ENCODE assay signal across 27 cellular contexts in the genomic region with DNA sequence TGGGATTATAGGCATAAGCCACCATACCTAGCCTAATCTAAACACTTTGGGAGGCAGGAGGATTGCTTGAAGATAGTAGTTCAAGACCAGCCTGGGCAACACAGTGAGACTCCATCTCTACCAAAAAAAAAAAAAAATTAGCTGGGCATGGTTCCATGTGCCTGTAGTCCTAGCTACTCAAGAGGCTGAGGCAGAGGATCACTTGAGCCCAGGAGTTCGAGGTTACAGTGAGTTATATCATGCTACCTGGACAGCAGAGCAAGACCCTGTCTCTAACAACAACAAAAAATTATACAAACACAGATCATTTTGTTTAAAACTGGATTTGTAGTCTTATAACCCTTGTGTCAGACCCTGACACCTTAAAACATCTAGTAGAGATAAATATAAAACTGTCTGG. TPM values are rescaled to one million over a fixed set of nuclear protein-coding genes. Genes with fewer than 3 reads are reported as not detected.
DNase-seq lines count a peak whose midpoint lies in the region; ATAC-seq, FAIRE-seq and TF ChIP-seq lines count a peak whose summit lies in the region.
"Had no signal": no experiment of that assay in that cellular context is flagged by ENCODE, and none has a peak within 500 bp of the region (broad histone marks: within the 10 kb centered on the region; RNA-seq: fewer than 3 reads in every experiment).

No MANE protein-coding gene starts in this region.

- DNase-seq in activated CD4-positive, alpha-beta T cell treated with anti-CD3 and anti-CD28 coated beads for 36 hours, result no peak
- no peak for DNase-seq in activated CD4-positive, alpha-beta T cell treated with anti-CD3 and anti-CD28 coated beads, Interleukin-2, amount 50 U/mL, for 1 hour
- DNase-seq in K562 (ENCODE audit: extremely low read depth in 1 of 4, low spot score in 3 of 4) (no peak), NCI-H1105 (lab: John Stamatoyannopoulos, UW) (no peak)
- DNase-seq: ACHN, DMS53, H9, HFFc6, IMR-90, NCI-H1048, NCI-H1417 treated with DMSO at 0.1 percent for 48 hours, NCI-H1694 treated with DMSO at 0.1 percent for 48 hours, NCI-H2081, NCI-H226, NCI-H510A, NCI-H69, SIG-M5 had no signal

- no peak for FAIRE-seq in K562 (lab: Jason Lieb, UNC)
- FAIRE-seq: D721Med, G401.6 had no signal

- ATAC-seq in activated CD4-positive, alpha-beta T cell treated with anti-CD3 and anti-CD28 coated beads for 36 hours, result no peak
- ATAC-seq in K562 (no peak), HG02623 (IDR thresholded peaks at IDR 0.05; ENCODE audit: unreplicated experiment) (no peak)
- ATAC-seq: GM23338, Panc1 had no signal

- H3K9ac ChIP-seq in K562 (ENCODE audit: insufficient read depth in 1 of 2, low read depth in 2 of 2, low read length in 2 of 2), result no peak overlapping the region

- peak overlapping the region; percentile 51 for H3K27ac Mint-ChIP-seq in activated CD4-positive, alpha-beta T cell treated with anti-CD3 and anti-CD28 coated beads for 36 hours
- H3K27ac Mint-ChIP-seq: GM23338, H9, HFFc6 had no signal

- peaks cover 5% of the 10 kb centered on the region for H3K36me3 Mint-ChIP-seq in activated CD4-positive, alpha-beta T cell treated with anti-CD3 and anti-CD28 coated beads for 36 hours (ENCODE audit: low read depth)

- no peak overlapping the region for H3K4me2 ChIP-seq in K562 (ENCODE audit: insufficient read depth, low read length)
- H3K4me2 ChIP-seq: GM23338 had no signal

- in situ Hi-C loops in K562 (cut with MboI), result no loop called here

- H3K4me1 Mint-ChIP-seq in activated CD4-positive, alpha-beta T cell treated with anti-CD3 and anti-CD28 coated beads for 36 hours, result peaks cover 35% of the 10 kb centered on the region

- no peaks in the 10 kb centered on the region for H3K4me1 ChIP-seq in HEK293 (ENCODE audit: control insufficient read depth, insufficient read depth, low read length)
- H3K4me1 ChIP-seq in K562 (replicated peaks in 1 of 2; ENCODE audit: control insufficient read depth in 2 of 2, insufficient read depth in 2 of 2, low read length in 2 of 2), result peaks cover 0 to 3% of the 10 kb centered on the region in 2 experiments; a peak in 2 of 5 replicates

- H3K36me3 ChIP-seq in HEK293 (ENCODE audit: control insufficient read depth in 2 of 2, insufficient read depth in 1 of 2, low read length in 2 of 2) (no peaks in the 10 kb centered on the region), K562 (ENCODE audit: control insufficient read depth, insufficient read depth, low read length) (no peaks in the 10 kb centered on the region)

- no peaks in the 10 kb centered on the region for H3K9me3 Mint-ChIP-seq in activated CD4-positive, alpha-beta T cell treated with anti-CD3 and anti-CD28 coated beads for 36 hours (ENCODE audit: low read depth)
- H3K9me3 Mint-ChIP-seq: HFFc6 had no signal

- TF ChIP-seq CTCF in HEK293 (tag by site-specific recombination; IDR thresholded peaks at IDR 0.05) (no peak), K562 (IDR thresholded peaks at IDR 0.05 in 2 of 3, conservative IDR thresholded peaks at IDR 0.05 in 1 of 3; ENCODE audit: insufficient read depth in 2 of 3, low read depth in 1 of 3, low read length in 3 of 3) (no peak)

- intact Hi-C loops in activated CD4-positive, alpha-beta T cell treated with anti-CD3 and anti-CD28 coated beads for 36 hours (cut with DNase I, micrococcal nuclease), result no loop called here
- intact Hi-C loops in K562 (cut with micrococcal nuclease), result no loop called here

- no peaks in the 10 kb centered on the region for H3K9me1 ChIP-seq in K562 (ENCODE audit: control insufficient read depth, insufficient read depth, low read length)

- POLR2A ChIA-PET in activated CD4-positive, alpha-beta T cell treated with anti-CD3 and anti-CD28 coated beads for 36 hours (lab: Charles Lee), result interaction anchor here (0.6 to 0.9 kb wide), 3 partner anchors 32 to 270 kb away, joined by 4 to 6 read pairs (median 4); partner anchors contain the start of genes C16orf92 and KIF22
- POLR2A ChIA-PET in HEK293 (lab: Yijun Ruan, JAX), result interaction anchor here (0.7 to 1.7 kb wide), 2 partner anchors 36 to 268 kb away, joined by 6 read pairs; partner anchors contain the start of gene KIF22
- POLR2A ChIA-PET in K562 (lab: Yijun Ruan, JAX), result no interaction called here

- no peak overlapping the region for H2AFZ ChIP-seq in K562 (ENCODE audit: low read depth, low read length)
- H2AFZ ChIP-seq: GM23338 had no signal

- no peak for TF ChIP-seq EP300 in K562 (IDR thresholded peaks at IDR 0.05; ENCODE audit: low read length)

- no peaks in the 10 kb centered on the region for H3K27me3 Mint-ChIP-seq in activated CD4-positive, alpha-beta T cell treated with anti-CD3 and anti-CD28 coated beads for 36 hours

- no peak overlapping the region for H3K4me3 Mint-ChIP-seq in activated CD4-positive, alpha-beta T cell treated with anti-CD3 and anti-CD28 coated beads for 36 hours
- H3K4me3 Mint-ChIP-seq: GM23338, H9, HFFc6 had no signal

- H3K4me3 ChIP-seq in HEK293 (ENCODE audit: low read depth, low read length) (no peak overlapping the region), K562 (no peak overlapping the region)
- H3K4me3 ChIP-seq: GM23338, SK-N-MC had no signal

- BruUV-seq in K562 (replicated peaks; lab: Mats Ljungman, UMichigan), result no TSS peak

- no peak for TF ChIP-seq RAD21 in K562 (CRISPR knock-in tag; conservative IDR thresholded peaks at IDR 0.05 in 1 of 2, IDR thresholded peaks at IDR 0.05 in 1 of 2)

- H3K9me3 ChIP-seq in HEK293 (ENCODE audit: control insufficient read depth, insufficient read depth, low read depth, low read length), result no peaks in the 10 kb centered on the region
- H3K9me3 ChIP-seq in K562 (replicated peaks; ENCODE audit: control insufficient read depth, insufficient read depth, low read depth, low read length), result 0 out of 2 replicates have a peak, but pooled peaks cover 2% of the 10 kb centered on the region

- 0% methylated on average over 1 of the region's 1 CpG for WGBS in K562 (ENCODE audit: insufficient coverage, low coverage, missing lambda C conversion rate)

- H4K20me1 ChIP-seq in K562 (replicated peaks; ENCODE audit: control insufficient read depth, insufficient read depth, low read length), result no peaks in the 10 kb centered on the region

- no peaks in the 10 kb centered on the region for H3K79me2 ChIP-seq in K562 (ENCODE audit: control insufficient read depth, insufficient read depth, low read length)

- no peak overlapping the region for H3K27ac ChIP-seq in HEK293 (ENCODE audit: extremely low read depth, low read depth, low read length)
- H3K27ac ChIP-seq in K562 (ENCODE audit: extremely low read depth, low read depth, low read length), result no peak overlapping the region
- H3K27ac ChIP-seq: 22Rv1, SK-N-MC had no signal

- CTCF ChIA-PET in activated CD4-positive, alpha-beta T cell treated with anti-CD3 and anti-CD28 coated beads for 36 hours (lab: Charles Lee), result interaction anchor here (1.4 to 2.9 kb wide), 5 partner anchors 15 to 95 kb away, joined by 4 to 16 read pairs (median 5); no protein-coding TSS in a partner anchor
- CTCF ChIA-PET in HEK293 (lab: Yijun Ruan, JAX) (interaction anchor here (1.0 to 1.7 kb wide), 2 partner anchors 11 to 24 kb away, joined by 3 to 9 read pairs; no protein-coding TSS in a partner anchor), K562 (lab: Yijun Ruan, JAX; ENCODE audit: low intra/inter-chr PET ratio) (no interaction called here)

- H3K27me3 ChIP-seq in K562 (ENCODE audit: control insufficient read depth in 2 of 2, insufficient read depth in 2 of 2, low read length in 2 of 2), result no peaks in the 10 kb centered on the region

- TF ChIP-seq POLR2A in K562 (conservative IDR thresholded peaks at IDR 0.05), result no peak

RNA-seq across cellular contexts. Expression of gene C16orf54, which starts 7.7 kb away (rescaled TPM):
- total RNA-seq in activated CD4-positive, alpha-beta T cell treated with anti-CD3 and anti-CD28 coated beads for 36 hours, result 10 to 100 TPM; 21.3 to 22.0 TPM
- total RNA-seq in K562 (2011; cell fraction: chromatin; rRNA removed; ENCODE audit: low replicate concordance), result not detected in 2 replicates
- total RNA-seq in K562 (2011; cell fraction: nucleolus; rRNA removed), result not detected in 2 replicates
- total RNA-seq in K562 (2011; cell fraction: nucleoplasm; rRNA removed), result not detected in 2 replicates
- total RNA-seq in K562 (2014; rRNA removed) (not detected in 2 replicates), K562 (2014; rRNA removed; fragmentation: Illumina TruSeq; extraction: Trizol) (not detected in 2 replicates), K562 (2015; rRNA removed; fragmentation: Illumina TruSeq; extraction: Trizol) (not detected in 2 replicates), K562 (2021) (0.09 TPM in 1 of 2 replicates, not detected in the other)
- polyA plus RNA-seq in K562 (2011; rRNA removed) (not detected in 2 replicates), K562 (2014; fragmentation: Illumina TruSeq; extraction: Trizol) (not detected in 2 replicates), K562 (2014; fragmentation: Nextera tagmentation; extraction: Ambion mirVana) (not detected), K562 (2014; rRNA removed) (not detected in 2 replicates)
- polyA plus RNA-seq in K562 (2011; cell fraction: cytosol; rRNA removed), result not detected in 2 replicates
- not detected in 2 replicates for polyA plus RNA-seq in K562 (2011; cell fraction: nucleus; rRNA removed)
- not detected in 2 replicates for polyA plus RNA-seq in K562 (2012)
- polyA minus RNA-seq in K562 (2011; rRNA and poly(A)+ RNA removed), result not detected in 2 replicates
- not detected in 2 replicates for polyA minus RNA-seq in K562 (2011; cell fraction: cytosol; rRNA and poly(A)+ RNA removed)
- polyA minus RNA-seq in K562 (2011; cell fraction: nucleus; rRNA and poly(A)+ RNA removed), result not detected in 2 replicates
- total RNA-seq: GM23338, H9, HFFc6, IMR-90 had no signal
- polyA plus RNA-seq: BJ, IMR-90 had no signal

RNA-seq across cellular contexts. Expression of gene ZG16, which starts 24.5 kb away (rescaled TPM):
- total RNA-seq in activated CD4-positive, alpha-beta T cell treated with anti-CD3 and anti-CD28 coated beads for 36 hours, result not detected
- total RNA-seq in K562 (2011; cell fraction: chromatin; rRNA removed; ENCODE audit: low replicate concordance), result not detected in 2 replicates
- not detected in 2 replicates for total RNA-seq in K562 (2011; cell fraction: nucleolus; rRNA removed)
- not detected in 2 replicates for total RNA-seq in K562 (2011; cell fraction: nucleoplasm; rRNA removed)
- total RNA-seq in K562 (2014; rRNA removed) (not detected in 2 replicates), K562 (2014; rRNA removed; fragmentation: Illumina TruSeq; extraction: Trizol) (not detected in 2 replicates), K562 (2015; rRNA removed; fragmentation: Illumina TruSeq; extraction: Trizol) (not detected in 2 replicates), K562 (2021) (0.04 TPM in 1 of 2 replicates, not detected in the other)
- polyA plus RNA-seq in K562 (2011; rRNA removed) (not detected in 2 replicates), K562 (2014; fragmentation: Illumina TruSeq; extraction: Trizol) (not detected in 2 replicates), K562 (2014; fragmentation: Nextera tagmentation; extraction: Ambion mirVana) (not detected), K562 (2014; rRNA removed) (not detected in 2 replicates)
- polyA plus RNA-seq in K562 (2011; cell fraction: cytosol; rRNA removed), result not detected in 2 replicates
- not detected in 2 replicates for polyA plus RNA-seq in K562 (2011; cell fraction: nucleus; rRNA removed)
- polyA plus RNA-seq in K562 (2012), result not detected in 2 replicates
- not detected in 2 replicates for polyA minus RNA-seq in K562 (2011; rRNA and poly(A)+ RNA removed)
- polyA minus RNA-seq in K562 (2011; cell fraction: cytosol; rRNA and poly(A)+ RNA removed), result not detected in 2 replicates
- polyA minus RNA-seq in K562 (2011; cell fraction: nucleus; rRNA and poly(A)+ RNA removed), result not detected in 2 replicates
- total RNA-seq: GM23338, H9, HFFc6, IMR-90, OCI-LY7 had no signal
- polyA plus RNA-seq: BJ, GM23338, IMR-90 had no signal

RNA-seq across cellular contexts. Expression of gene KIF22, which starts 37.0 kb away (rescaled TPM):
- total RNA-seq in activated CD4-positive, alpha-beta T cell treated with anti-CD3 and anti-CD28 coated beads for 36 hours, result 100 to 1,000 TPM; 153 to 168 TPM
- 212 and 457 TPM in 2 replicates for total RNA-seq in K562 (2011; cell fraction: chromatin; rRNA removed; ENCODE audit: low replicate concordance)
- total RNA-seq in K562 (2011; cell fraction: nucleolus; rRNA removed), result 330 and 338 TPM in 2 replicates
- 225 and 251 TPM in 2 replicates for total RNA-seq in K562 (2011; cell fraction: nucleoplasm; rRNA removed)
- 131 and 146 TPM in 2 replicates for total RNA-seq in K562 (2014; rRNA removed)
- 84.2 and 106 TPM in 2 replicates for total RNA-seq in K562 (2014; rRNA removed; fragmentation: Illumina TruSeq; extraction: Trizol)
- 115 and 117 TPM in 2 replicates for total RNA-seq in K562 (2015; rRNA removed; fragmentation: Illumina TruSeq; extraction: Trizol)
- total RNA-seq in K562 (2021), result 146 and 156 TPM in 2 replicates
- 232 and 251 TPM in 2 replicates for polyA plus RNA-seq in K562 (2011; rRNA removed)
- polyA plus RNA-seq in K562 (2011; cell fraction: cytosol; rRNA removed), result 202 and 227 TPM in 2 replicates
- polyA plus RNA-seq in K562 (2011; cell fraction: nucleus; rRNA removed), result 549 and 656 TPM in 2 replicates
- polyA plus RNA-seq in K562 (2012), result 111 and 163 TPM in 2 replicates
- polyA plus RNA-seq in K562 (2014; fragmentation: Illumina TruSeq; extraction: Trizol), result 144 and 171 TPM in 2 replicates
- polyA plus RNA-seq in K562 (2014; fragmentation: Nextera tagmentation; extraction: Ambion mirVana), result 10 to 100 TPM in 1 of 2 experiments, 1 to 10 TPM in 1; 8.7 to 18.2 TPM
- 180 and 185 TPM in 2 replicates for polyA plus RNA-seq in K562 (2014; rRNA removed)
- 154 and 186 TPM in 2 replicates for polyA minus RNA-seq in K562 (2011; rRNA and poly(A)+ RNA removed)
- polyA minus RNA-seq in K562 (2011; cell fraction: cytosol; rRNA and poly(A)+ RNA removed), result 92.9 and 122 TPM in 2 replicates
- polyA minus RNA-seq in K562 (2011; cell fraction: nucleus; rRNA and poly(A)+ RNA removed), result 267 and 269 TPM in 2 replicates

RNA-seq across cellular contexts. Expression of gene MAZ, which starts 52.8 kb away (rescaled TPM):
- total RNA-seq in activated CD4-positive, alpha-beta T cell treated with anti-CD3 and anti-CD28 coated beads for 36 hours, result 100 to 1,000 TPM; 306 to 387 TPM
- total RNA-seq in K562 (2011; cell fraction: chromatin; rRNA removed; ENCODE audit: low replicate concordance), result 95.3 and 227 TPM in 2 replicates
- total RNA-seq in K562 (2011; cell fraction: nucleolus; rRNA removed), result 242 and 255 TPM in 2 replicates
- 165 and 167 TPM in 2 replicates for total RNA-seq in K562 (2011; cell fraction: nucleoplasm; rRNA removed)
- 414 and 504 TPM in 2 replicates for total RNA-seq in K562 (2014; rRNA removed)
- 196 and 250 TPM in 2 replicates for total RNA-seq in K562 (2014; rRNA removed; fragmentation: Illumina TruSeq; extraction: Trizol)
- 378 and 386 TPM in 2 replicates for total RNA-seq in K562 (2015; rRNA removed; fragmentation: Illumina TruSeq; extraction: Trizol)
- total RNA-seq in K562 (2021), result 518 and 532 TPM in 2 replicates
- 216 and 275 TPM in 2 replicates for polyA plus RNA-seq in K562 (2011; rRNA removed)
- polyA plus RNA-seq in K562 (2011; cell fraction: cytosol; rRNA removed), result 302 and 460 TPM in 2 replicates
- polyA plus RNA-seq in K562 (2011; cell fraction: nucleus; rRNA removed), result 274 and 319 TPM in 2 replicates
- 576 and 597 TPM in 2 replicates for polyA plus RNA-seq in K562 (2012)
- 420 and 592 TPM in 2 replicates for polyA plus RNA-seq in K562 (2014; fragmentation: Illumina TruSeq; extraction: Trizol)
- polyA plus RNA-seq in K562 (2014; fragmentation: Nextera tagmentation; extraction: Ambion mirVana), result 10 to 100 TPM; 45.4 to 59.3 TPM
- 225 and 259 TPM in 2 replicates for polyA plus RNA-seq in K562 (2014; rRNA removed)
- polyA minus RNA-seq in K562 (2011; rRNA and poly(A)+ RNA removed), result 238 and 356 TPM in 2 replicates
- polyA minus RNA-seq in K562 (2011; cell fraction: cytosol; rRNA and poly(A)+ RNA removed), result 360 and 377 TPM in 2 replicates
- 72.8 and 95.2 TPM in 2 replicates for polyA minus RNA-seq in K562 (2011; cell fraction: nucleus; rRNA and poly(A)+ RNA removed)

RNA-seq across cellular contexts. Expression of gene PRRT2, which starts 58.5 kb away (rescaled TPM):
- total RNA-seq in activated CD4-positive, alpha-beta T cell treated with anti-CD3 and anti-CD28 coated beads for 36 hours, result under 1 TPM; 0.64 to 0.93 TPM
- 2.5 and 4.2 TPM in 2 replicates for total RNA-seq in K562 (2011; cell fraction: chromatin; rRNA removed; ENCODE audit: low replicate concordance)
- 1.7 and 2.8 TPM in 2 replicates for total RNA-seq in K562 (2011; cell fraction: nucleolus; rRNA removed)
- 2.1 and 6.5 TPM in 2 replicates for total RNA-seq in K562 (2011; cell fraction: nucleoplasm; rRNA removed)
- total RNA-seq in K562 (2014; rRNA removed) (0.16 and 0.27 TPM in 2 replicates), K562 (2014; rRNA removed; fragmentation: Illumina TruSeq; extraction: Trizol) (0.11 TPM in 1 of 2 replicates, not detected in the other), K562 (2015; rRNA removed; fragmentation: Illumina TruSeq; extraction: Trizol) (0.25 and 0.38 TPM in 2 replicates), K562 (2021) (0.69 and 1.2 TPM in 2 replicates)
- polyA plus RNA-seq in K562 (2011; rRNA removed) (0.42 and 0.96 TPM in 2 replicates), K562 (2014; fragmentation: Illumina TruSeq; extraction: Trizol) (0.28 and 0.46 TPM in 2 replicates), K562 (2014; fragmentation: Nextera tagmentation; extraction: Ambion mirVana) (not detected), K562 (2014; rRNA removed) (0.81 and 1.0 TPM in 2 replicates)
- polyA plus RNA-seq in K562 (2011; cell fraction: cytosol; rRNA removed), result 0.48 and 0.60 TPM in 2 replicates
- 9.4 and 12.9 TPM in 2 replicates for polyA plus RNA-seq in K562 (2011; cell fraction: nucleus; rRNA removed)
- 0.72 and 1.4 TPM in 2 replicates for polyA plus RNA-seq in K562 (2012)
- polyA minus RNA-seq in K562 (2011; rRNA and poly(A)+ RNA removed), result 0.25 and 0.30 TPM in 2 replicates
- polyA minus RNA-seq in K562 (2011; cell fraction: cytosol; rRNA and poly(A)+ RNA removed), result not detected in 2 replicates
- polyA minus RNA-seq in K562 (2011; cell fraction: nucleus; rRNA and poly(A)+ RNA removed), result 1.3 and 1.6 TPM in 2 replicates

Comparison
In these comparisons a context has a peak if more than half of its experiments do, and no peak if none do; other contexts are left out.
1. RNA of gene C16orf54, which starts 7.7 kb away (total RNA-seq): 21.3 to 22.0 TPM in activated CD4-positive, alpha-beta T cell treated with anti-CD3 and anti-CD28 coated beads for 36 hours; 0.09 TPM in K562; every median in the first group is over 10 times any median in the second.